In genomic region chr10:124236818-124237217, GRCh38 we compare ENCODE assay signal across 20 cellular contexts.
"Had no signal": no experiment of that assay in that cellular context is flagged by ENCODE, and none has a peak within 500 bp of the region (broad histone marks: within the 10 kb centered on the region; RNA-seq: fewer than 3 reads in every experiment).

No MANE protein-coding gene starts in this region.

- H3K9me3 Mint-ChIP-seq: dendritic cell treated with granulocyte-macrophage colony-stimulating factor and Interleukin-4, amounts not matched to agents 40 ng/mL and 50 ng/mL, for 4 days; natural killer cell; neural crest cell; stimulated activated effector memory CD8-positive, alpha-beta T cell treated with anti-CD3 and anti-CD28 coated beads, Interleukin-12 subunit alpha, Interleukin-12 subunit beta, amount 100 ng/mL, for 72 hours had no signal

- H3K4me3 Mint-ChIP-seq: central memory CD8-positive, alpha-beta T cell; dendritic cell treated with granulocyte-macrophage colony-stimulating factor and Interleukin-4, amounts not matched to agents 40 ng/mL and 50 ng/mL, for 4 days; effector memory CD8-positive, alpha-beta T cell; immature natural killer cell; mesothelial cell of epicardium; natural killer cell; neural crest cell; stimulated activated effector memory CD8-positive, alpha-beta T cell treated with anti-CD3 and anti-CD28 coated beads, Interleukin-12 subunit alpha, Interleukin-12 subunit beta, amount 100 ng/mL, for 72 hours had no signal

- FAIRE-seq: keratinocyte had no signal

- DNase-seq: effector memory CD8-positive, alpha-beta T cell; glutamatergic neuron; immature natural killer cell; mammary epithelial cell; natural killer cell; ovary; stimulated activated CD4-positive, alpha-beta T cell treated with anti-CD3 and anti-CD28 coated beads, Interleukin-4, amount 100 ng/mL, for 1 hour; stimulated activated CD8-positive, alpha-beta memory T cell treated with anti-CD3 and anti-CD28 coated beads, Interleukin-4, amount 100 ng/mL, for 48 hours; stimulated activated naive CD8-positive, alpha-beta T cell treated with anti-CD3 and anti-CD28 coated beads, Interleukin-15, Interleukin-2, amounts not matched to agents 100 U/mL and 50 U/mL, for 24 hours; tibial artery had no signal

- H3K9me3 ChIP-seq: esophagus muscularis mucosa, gastrocnemius medialis, ovary, tibial artery had no signal

- H3K27me3 ChIP-seq: esophagus muscularis mucosa, gastrocnemius medialis, ovary, tibial artery had no signal

- H3K4me1 Mint-ChIP-seq: central memory CD8-positive, alpha-beta T cell; immature natural killer cell; mesothelial cell of epicardium had no signal

- H3K36me3 ChIP-seq: esophagus muscularis mucosa, gastrocnemius medialis, ovary, tibial artery had no signal

- H3K4me3 ChIP-seq: esophagus muscularis mucosa, gastrocnemius medialis, ovary, tibial artery had no signal

- H3K27ac ChIP-seq: epithelial cell of prostate, gastrocnemius medialis, ovary, tibial artery had no signal

- ATAC-seq: effector memory CD8-positive, alpha-beta T cell; gastrocnemius medialis; natural killer cell; right cardiac atrium; stimulated activated effector memory CD8-positive, alpha-beta T cell treated with anti-CD3 and anti-CD28 coated beads, Interleukin-12 subunit alpha, Interleukin-12 subunit beta, amount 100 ng/mL, for 72 hours; stimulated activated naive CD8-positive, alpha-beta T cell treated with anti-CD3 and anti-CD28 coated beads, Interleukin-15, Interleukin-2, amounts not matched to agents 100 U/mL and 50 U/mL, for 24 hours had no signal

- H3K36me3 Mint-ChIP-seq: immature natural killer cell, mesothelial cell of epicardium, natural killer cell had no signal

- H3K27ac Mint-ChIP-seq: dendritic cell treated with granulocyte-macrophage colony-stimulating factor and Interleukin-4, amounts not matched to agents 40 ng/mL and 50 ng/mL, for 4 days; effector memory CD8-positive, alpha-beta T cell; immature natural killer cell; mesothelial cell of epicardium; natural killer cell; stimulated activated effector memory CD8-positive, alpha-beta T cell treated with anti-CD3 and anti-CD28 coated beads, Interleukin-12 subunit alpha, Interleukin-12 subunit beta, amount 100 ng/mL, for 72 hours had no signal
